14 cellular contexts compared by ENCODE assay signal in genomic region chr7:101986335-101986734, GRCh38.
DNase-seq lines count a peak whose midpoint lies in the region; ATAC-seq and TF ChIP-seq lines count a peak whose summit lies in the region.
"Had no signal": no experiment of that assay in that cellular context is flagged by ENCODE, and none has a peak within 500 bp of the region (broad histone marks: within the 10 kb centered on the region; RNA-seq: fewer than 3 reads in every experiment).

No MANE protein-coding gene starts in this region.

- ATAC-seq in SK-N-SH treated with all-trans-retinoic acid at 6 μM for 48 hours (peak; percentile 95), gastroesophageal sphincter (no peak), omental fat pad (ENCODE audit: low FRiP score) (peak; percentile 41)
- ATAC-seq in stimulated activated naive CD8-positive, alpha-beta T cell treated with anti-CD3 and anti-CD28 coated beads, Interleukin-15, Interleukin-2, amounts not matched to agents 100 U/mL and 50 U/mL, for 24 hours, result no peak

- H3K9me3 ChIP-seq in gastroesophageal sphincter, result no peaks in the 10 kb centered on the region
- H3K9me3 ChIP-seq: suprapubic skin had no signal

- no peak for TF ChIP-seq EP300 in gastroesophageal sphincter (IDR thresholded peaks at IDR 0.05)

- TF ChIP-seq CTCF in gastroesophageal sphincter (IDR thresholded peaks at IDR 0.05), result no peak
- no peak for TF ChIP-seq CTCF in omental fat pad (IDR thresholded peaks at IDR 0.05)
- TF ChIP-seq CTCF in dorsolateral prefrontal cortex (IDR thresholded peaks at IDR 0.05 in 54 of 56, conservative IDR thresholded peaks at IDR 0.05 in 2 of 56; ENCODE audit: low read depth in 1 of 56, partially characterized antibody in 56 of 56), result no peak

- H3K4me1 ChIP-seq in gastroesophageal sphincter, result peaks cover 0 to 35% (median 0%) of the 10 kb centered on the region in 3 donors
- H3K4me1 ChIP-seq: suprapubic skin had no signal

- H3K27me3 ChIP-seq in gastroesophageal sphincter (no peaks in the 10 kb centered on the region), dorsolateral prefrontal cortex (no peaks in the 10 kb centered on the region)
- H3K27me3 ChIP-seq: suprapubic skin had no signal

- 22 to 31% methylated on average over 2 of the region's 8 CpGs for WGBS in gastroesophageal sphincter (ENCODE audit: low coverage in 1 of 2), 2 donors

- H3K36me3 ChIP-seq in gastroesophageal sphincter, result peaks cover 0 to 8% of the 10 kb centered on the region in 2 donors
- H3K36me3 ChIP-seq: suprapubic skin had no signal

- intact Hi-C loops in dorsolateral prefrontal cortex (cut with DNase I), result no loop called here

- peak; percentile 56 for DNase-seq in DMS79 treated with DMSO at 0.1 percent for 48 hours (lab: John Stamatoyannopoulos, UW)
- DNase-seq in omental fat pad (ENCODE audit: low spot score), result no peak
- no peak for DNase-seq in NAMALWA (ENCODE audit: low spot score)
- no peak for DNase-seq in dorsolateral prefrontal cortex
- no peak for DNase-seq in stimulated activated naive CD8-positive, alpha-beta T cell treated with anti-CD3 and anti-CD28 coated beads, Interleukin-15, Interleukin-2, amounts not matched to agents 100 U/mL and 50 U/mL, for 24 hours
- no peak for DNase-seq in NK-92 treated with Interleukin-12 subunit alpha and Interleukin-12 subunit beta, amount 100 ng/mL, for 24 hours (lab: John Stamatoyannopoulos, UW)
- DNase-seq: activated CD4-positive, CD25-positive, alpha-beta regulatory T cell treated with anti-CD3 and anti-CD28 coated beads, Interleukin-2, amount 50 U/mL, for 72 hours; MV-4-11; posterior cingulate gyrus had no signal

- H3K4me3 ChIP-seq in gastroesophageal sphincter (no peak overlapping the region), dorsolateral prefrontal cortex (no peak overlapping the region)
- H3K4me3 ChIP-seq: SK-N-MC, suprapubic skin had no signal

- no peak for TF ChIP-seq POLR2A in gastroesophageal sphincter (IDR thresholded peaks at IDR 0.05)

- H3K27ac ChIP-seq in gastroesophageal sphincter, result peak overlapping the region in 3 of 4 donors; percentile 18 to 45 (median 19)
- H3K27ac ChIP-seq in dorsolateral prefrontal cortex, result peak overlapping the region in 5 of 59 donors; percentile 3 to 53 (median 15)
- H3K27ac ChIP-seq: HL-60, SK-N-MC, suprapubic skin had no signal

TF ChIP-seq in SK-N-SH treated with all-trans-retinoic acid at 6 μM for 48 hours, 23 proteins besides CTCF, POLR2A, EP300 and RAD21:
- TF ChIP-seq ISL1 (CRISPR knock-in tag; IDR thresholded peaks at IDR 0.05), result peak; percentile 90
- no peak for TF ChIP-seq ESRRG (CRISPR knock-in tag; IDR thresholded peaks at IDR 0.05)
- TF ChIP-seq PPARA (CRISPR knock-in tag; IDR thresholded peaks at IDR 0.05; ENCODE audit: borderline replicate concordance), result no peak
- TF ChIP-seq ZFP3 (CRISPR knock-in tag; IDR thresholded peaks at IDR 0.05), result peak; percentile 35; the same call in 1 of the 2 replicates
- no peak for TF ChIP-seq BACH2 (CRISPR knock-in tag; IDR thresholded peaks at IDR 0.05; ENCODE audit: borderline replicate concordance)
- TF ChIP-seq CSDC2 (CRISPR knock-in tag; IDR thresholded peaks at IDR 0.05), result no peak
- no peak for TF ChIP-seq CREB5 (CRISPR knock-in tag; IDR thresholded peaks at IDR 0.05; ENCODE audit: low read depth)
- TF ChIP-seq OSR1 (CRISPR knock-in tag; IDR thresholded peaks at IDR 0.05), result no peak
- TF ChIP-seq TOX (CRISPR knock-in tag; IDR thresholded peaks at IDR 0.05; ENCODE audit: borderline replicate concordance), result no peak
- TF ChIP-seq ARNTL (CRISPR knock-in tag; IDR thresholded peaks at IDR 0.05; ENCODE audit: borderline replicate concordance, low read depth), result no peak
- TF ChIP-seq GLIS3 (CRISPR knock-in tag; IDR thresholded peaks at IDR 0.05), result no peak
- no peak for TF ChIP-seq ZNF8 (CRISPR knock-in tag; IDR thresholded peaks at IDR 0.05)
- TF ChIP-seq TCF4 (CRISPR knock-in tag; IDR thresholded peaks at IDR 0.05; ENCODE audit: borderline replicate concordance), result no peak
- no peak for TF ChIP-seq TSHZ2 (CRISPR knock-in tag; IDR thresholded peaks at IDR 0.05)
TF ChIP-seq in SK-N-SH treated with all-trans-retinoic acid at 6 μM for 48 hours: peak in this region for 2.

Comparison
In these comparisons a context has a peak if more than half of its experiments do, and no peak if none do; other contexts are left out.
1. ATAC-seq: peak in SK-N-SH treated with all-trans-retinoic acid at 6 μM for 48 hours (single experiment) and omental fat pad (single experiment); none in gastroesophageal sphincter (single experiment) and stimulated activated naive CD8-positive, alpha-beta T cell treated with anti-CD3 and anti-CD28 coated beads, Interleukin-15, Interleukin-2, amounts not matched to agents 100 U/mL and 50 U/mL, for 24 hours (single experiment).